17 cellular contexts compared by ENCODE assay signal in the genomic region with DNA sequence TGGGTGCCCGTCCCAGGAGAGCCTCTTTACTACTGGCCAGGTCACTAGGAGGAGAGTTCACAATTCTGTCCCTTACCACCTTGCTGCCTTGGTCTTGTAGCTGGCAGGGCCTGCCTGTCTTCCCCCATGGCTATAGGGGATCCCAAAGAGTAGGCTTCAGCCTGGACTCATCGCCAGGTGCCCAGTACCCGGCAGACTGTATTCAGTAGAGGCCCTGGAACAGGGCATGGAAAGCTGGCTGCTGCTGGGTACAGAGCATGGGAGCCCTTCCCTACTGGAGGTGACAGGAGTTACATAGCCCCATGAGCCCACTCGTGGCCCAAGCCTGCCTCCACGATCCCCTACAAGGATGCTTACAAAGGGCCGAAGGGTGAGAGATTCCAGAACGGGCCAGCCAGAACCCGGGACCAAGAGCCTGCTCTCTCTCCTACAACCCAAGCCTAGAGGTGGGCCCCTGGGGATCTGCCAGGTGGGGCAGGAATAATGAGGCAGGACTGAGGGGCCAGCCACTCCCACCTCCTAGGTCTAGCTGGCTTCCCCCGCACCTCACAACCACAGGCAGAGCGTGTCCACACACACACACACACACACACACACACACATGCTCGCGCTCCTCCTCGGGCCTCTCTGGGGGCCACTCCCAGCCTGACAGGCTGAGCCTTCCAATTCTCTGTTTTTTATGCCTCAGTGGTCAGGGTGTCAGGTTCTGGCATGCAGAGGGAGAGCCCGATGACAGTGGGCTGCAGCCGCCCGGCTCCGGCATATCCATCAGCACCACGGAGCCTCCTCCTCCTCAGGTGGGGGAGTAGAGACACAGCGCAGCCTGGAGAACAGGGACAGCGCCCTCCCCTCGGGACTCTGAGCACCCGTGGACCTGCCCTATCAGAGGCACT.
DNase-seq lines count a peak whose midpoint lies in the region; ATAC-seq, FAIRE-seq and TF ChIP-seq lines count a peak whose summit lies in the region.
"Had no signal": no experiment of that assay in that cellular context is flagged by ENCODE, and none has a peak within 500 bp of the region (broad histone marks: within the 10 kb centered on the region; RNA-seq: fewer than 3 reads in every experiment).

No MANE protein-coding gene starts in this region.

- H3K9ac ChIP-seq in astrocyte (ENCODE audit: low read length) (no peak overlapping the region), mesenchymal stem cell (ENCODE audit: low read length) (no peak overlapping the region)

- no peaks in the 10 kb centered on the region for H3K4me1 ChIP-seq in astrocyte (ENCODE audit: insufficient read depth, low read length)
- H3K4me1 ChIP-seq in mesenchymal stem cell (ENCODE audit: control insufficient read depth, insufficient read depth, low read depth, low read length), result peaks cover 6% of the 10 kb centered on the region
- H3K4me1 ChIP-seq in Peyer's patch, result no peaks in the 10 kb centered on the region
- H3K4me1 ChIP-seq: Caco-2, gastroesophageal sphincter had no signal

- no peak overlapping the region for H3K4ac ChIP-seq in mesenchymal stem cell (ENCODE audit: low read depth in 1 of 2, low read length in 2 of 2)

- H3K18ac ChIP-seq in mesenchymal stem cell (ENCODE audit: low read depth in 1 of 2, low read length in 2 of 2), result no peak overlapping the region

- H3K4me1 Mint-ChIP-seq in astrocyte (ENCODE audit: low read depth, unreplicated experiment), result no peaks in the 10 kb centered on the region
- H3K4me1 Mint-ChIP-seq: central memory CD8-positive, alpha-beta T cell had no signal

- no peaks in the 10 kb centered on the region for H4K20me1 ChIP-seq in astrocyte (ENCODE audit: insufficient read depth, low read length)

- H2BK15ac ChIP-seq in mesenchymal stem cell (ENCODE audit: low read depth, poor library complexity, severe bottlenecking), result no peak overlapping the region

- FAIRE-seq in astrocyte (lab: Jason Lieb, UNC) (no peak), RCC 7860 (lab: Jason Lieb, UNC) (no peak)
- FAIRE-seq: endometrium had no signal

- ATAC-seq in HG02763 (IDR thresholded peaks at IDR 0.05; ENCODE audit: unreplicated experiment), result no peak
- ATAC-seq: gastroesophageal sphincter, right cardiac atrium had no signal

- no peak overlapping the region for H3K23ac ChIP-seq in mesenchymal stem cell (ENCODE audit: low read length in 2 of 2)

- H2BK5ac ChIP-seq in mesenchymal stem cell (ENCODE audit: low read depth, low read length, poor library complexity, severe bottlenecking), result no peak overlapping the region

- H3K27ac Mint-ChIP-seq in astrocyte (ENCODE audit: unreplicated experiment), result no peak overlapping the region

- 57% methylated on average over 17 of the region's 22 CpGs for WGBS in mesenchymal stem cell

- no peak overlapping the region for H2AK5ac ChIP-seq in mesenchymal stem cell (ENCODE audit: low read length, severe bottlenecking)

- TF ChIP-seq CTCF in astrocyte (IDR thresholded peaks at IDR 0.05; ENCODE audit: insufficient read depth, low read depth, low read length), result no peak
- TF ChIP-seq CTCF in Peyer's patch (IDR thresholded peaks at IDR 0.05), result no peak

- no peaks in the 10 kb centered on the region for H3K36me3 Mint-ChIP-seq in astrocyte (ENCODE audit: low read depth, unreplicated experiment)

- H3K27me3 Mint-ChIP-seq in astrocyte (ENCODE audit: low read depth, unreplicated experiment), result peaks cover 69% of the 10 kb centered on the region

- no peaks in the 10 kb centered on the region for H3K79me1 ChIP-seq in mesenchymal stem cell (replicated peaks; ENCODE audit: low read length, poor library complexity, severe bottlenecking)

- H3K14ac ChIP-seq in mesenchymal stem cell (ENCODE audit: low read length in 2 of 2), result no peak overlapping the region

- H2AFZ ChIP-seq in astrocyte (ENCODE audit: low read depth, low read length) (no peak overlapping the region), mesenchymal stem cell (ENCODE audit: low read depth, low read length) (no peak overlapping the region)

- H3K4me3 ChIP-seq in astrocyte (ENCODE audit: insufficient read depth, low read depth, low read length) (no peak overlapping the region), mesenchymal stem cell (ENCODE audit: insufficient read depth in 1 of 2, low read depth in 1 of 2, low read length in 2 of 2) (no peak overlapping the region), Peyer's patch (no peak overlapping the region)
- H3K4me3 ChIP-seq: gastroesophageal sphincter had no signal

- H3K4me2 ChIP-seq in astrocyte (ENCODE audit: low read length) (no peak overlapping the region), mesenchymal stem cell (ENCODE audit: low read length, poor library complexity, severe bottlenecking) (no peak overlapping the region)

- no peak overlapping the region for H2BK12ac ChIP-seq in mesenchymal stem cell (ENCODE audit: low read length in 2 of 2)

- H3K27me3 ChIP-seq in astrocyte (ENCODE audit: insufficient read depth, low read length) (peaks cover 35% of the 10 kb centered on the region), mesenchymal stem cell (ENCODE audit: control insufficient read depth in 1 of 2, insufficient read depth in 1 of 2, low read length in 2 of 2) (peaks cover 91 to 98% of the 10 kb centered on the region in 2 experiments), Peyer's patch (no peaks in the 10 kb centered on the region)

- H4K91ac ChIP-seq in mesenchymal stem cell (ENCODE audit: low read length), result peak overlapping the region; percentile 15

- H3K36me3 ChIP-seq in astrocyte (ENCODE audit: insufficient read depth, low read length) (no peaks in the 10 kb centered on the region), mesenchymal stem cell (ENCODE audit: control insufficient read depth in 1 of 2, insufficient read depth in 2 of 2, low read depth in 1 of 2, low read length in 2 of 2) (no peaks in the 10 kb centered on the region), Peyer's patch (no peaks in the 10 kb centered on the region)
- H3K36me3 ChIP-seq: gastroesophageal sphincter had no signal

- DNase-seq in COLO668 (lab: John Stamatoyannopoulos, UW; ENCODE audit: unreplicated experiment) (peak; percentile 9), NCI-H2029 treated with DMSO at 0.1 percent for 48 hours (lab: John Stamatoyannopoulos, UW) (peak; percentile 54), astrocyte (ENCODE audit: low read depth) (peak; percentile 9), mesenchymal stem cell (no peak), RCC 7860 (ENCODE audit: low spot score) (no peak), Peyer's patch (no peak), T-helper 9 cell (no peak)
- DNase-seq: activated effector memory CD4-positive, alpha-beta T cell treated with Interleukin-2 at 50 U/mL for 16 hours; amniotic stem cell; Caco-2; H9; right cardiac atrium; substantia nigra had no signal

- H3K9me3 Mint-ChIP-seq in astrocyte (ENCODE audit: unreplicated experiment), result no peaks in the 10 kb centered on the region
- H3K9me3 Mint-ChIP-seq: central memory CD8-positive, alpha-beta T cell; H9 had no signal

- no peaks in the 10 kb centered on the region for H3K79me2 ChIP-seq in astrocyte (ENCODE audit: insufficient read depth, low read length)

- no peak for TF ChIP-seq POLR2A in Peyer's patch (IDR thresholded peaks at IDR 0.05)

- H2BK120ac ChIP-seq in mesenchymal stem cell (ENCODE audit: low read depth, low read length), result no peak overlapping the region

- no peak overlapping the region for H4K8ac ChIP-seq in mesenchymal stem cell (ENCODE audit: low read length)

- no peak overlapping the region for H3K4me3 Mint-ChIP-seq in astrocyte (ENCODE audit: unreplicated experiment)
- H3K4me3 Mint-ChIP-seq: central memory CD8-positive, alpha-beta T cell; H9 had no signal

- H3K27ac ChIP-seq in astrocyte (ENCODE audit: low read depth, low read length) (no peak overlapping the region), mesenchymal stem cell (ENCODE audit: low read length, poor library complexity, severe bottlenecking) (no peak overlapping the region), Peyer's patch (no peak overlapping the region)
- H3K27ac ChIP-seq: gastroesophageal sphincter had no signal

- no peaks in the 10 kb centered on the region for H3K9me3 ChIP-seq in astrocyte (ENCODE audit: insufficient read depth, low read depth, low read length)
- no peaks in the 10 kb centered on the region for H3K9me3 ChIP-seq in mesenchymal stem cell (ENCODE audit: control insufficient read depth, low read length)
- H3K9me3 ChIP-seq in Peyer's patch, result no peaks in the 10 kb centered on the region
- H3K9me3 ChIP-seq: Caco-2, gastroesophageal sphincter had no signal

Comparison
In these comparisons a context has a peak if more than half of its experiments do, and no peak if none do; other contexts are left out.
1. DNase-seq: peak in COLO668 (single experiment), NCI-H2029 treated with DMSO at 0.1 percent for 48 hours (single experiment) and astrocyte (single experiment); none in mesenchymal stem cell (single experiment), RCC 7860 (single experiment), Peyer's patch (0 of 3) and T-helper 9 cell (single experiment).